Comparison of ENCODE assay signal across 11 cellular contexts in the genomic region with DNA sequence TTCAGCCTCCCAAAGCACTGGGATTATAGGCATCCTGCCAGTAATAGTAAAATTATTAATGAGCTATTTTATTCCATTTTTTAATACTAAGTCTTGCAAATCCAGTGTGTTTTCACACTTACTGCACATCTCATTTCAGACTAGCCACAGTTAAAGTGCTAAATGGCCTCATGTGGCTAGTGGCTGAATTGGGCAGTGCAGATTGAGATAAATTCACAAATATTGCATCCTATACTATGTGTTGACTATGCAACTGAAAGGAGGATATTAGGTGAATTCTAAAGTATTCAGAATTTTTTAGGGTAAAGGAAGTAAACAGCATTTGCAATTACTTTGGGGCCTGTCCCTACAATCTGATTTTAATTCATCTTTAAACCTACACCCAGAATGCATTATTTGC. TPM values are rescaled to one million over a fixed set of nuclear protein-coding genes. Genes with fewer than 3 reads are reported as not detected.
A peak's percentile ranks its signal among the peaks of the same experiment; 100 is the strongest.
DNase-seq lines count a peak whose midpoint lies in the region; ATAC-seq and TF ChIP-seq lines count a peak whose summit lies in the region.
"Had no signal": no experiment of that assay in that cellular context is flagged by ENCODE, and none has a peak within 500 bp of the region (broad histone marks: within the 10 kb centered on the region; RNA-seq: fewer than 3 reads in every experiment).

No MANE protein-coding gene starts in this region.

- H3K9me3 ChIP-seq in endodermal cell (ENCODE audit: control insufficient read depth, low read length), result no peaks in the 10 kb centered on the region
- H3K9me3 ChIP-seq in aorta (ENCODE audit: control insufficient read depth, low read length), result peaks cover 2% of the 10 kb centered on the region
- H3K9me3 ChIP-seq in WERI-Rb-1 (ENCODE audit: severe bottlenecking), result no peaks in the 10 kb centered on the region

- H3K27me3 Mint-ChIP-seq in endodermal cell (ENCODE audit: insufficient read depth), result no peaks in the 10 kb centered on the region

- no peak overlapping the region for H3K4me3 Mint-ChIP-seq in endodermal cell

- H3K36me3 Mint-ChIP-seq in endodermal cell (ENCODE audit: low read depth), result no peaks in the 10 kb centered on the region

- peak; percentile 49 for TF ChIP-seq CTCF in endodermal cell (conservative IDR thresholded peaks at IDR 0.05)
- no peak for TF ChIP-seq CTCF in WERI-Rb-1 (IDR thresholded peaks at IDR 0.05; ENCODE audit: low read depth, low read length)

- no peaks in the 10 kb centered on the region for H3K4me1 Mint-ChIP-seq in endodermal cell

- intact Hi-C loops in aorta (cut with DNase I), result no loop called here

- H3K27ac ChIP-seq in endodermal cell (ENCODE audit: low read depth, low read length), result no peak overlapping the region
- H3K27ac ChIP-seq in aorta (ENCODE audit: low read depth in 1 of 2, low read length in 2 of 2), result no peak overlapping the region
- H3K27ac ChIP-seq in WERI-Rb-1, result no peak overlapping the region

- no peak overlapping the region for H3K4me3 ChIP-seq in endodermal cell (ENCODE audit: low read length)
- no peak overlapping the region for H3K4me3 ChIP-seq in aorta (ENCODE audit: low read length in 2 of 2)
- no peak overlapping the region for H3K4me3 ChIP-seq in WERI-Rb-1 (ENCODE audit: low read depth, low read length)

- H3K4me1 ChIP-seq in endodermal cell (ENCODE audit: control insufficient read depth, insufficient read depth, low read length) (no peaks in the 10 kb centered on the region), aorta (ENCODE audit: control insufficient read depth in 1 of 2, insufficient read depth in 2 of 2, low read length in 2 of 2) (no peaks in the 10 kb centered on the region)

- H3K36me3 ChIP-seq in endodermal cell (ENCODE audit: control insufficient read depth, insufficient read depth, low read length) (no peaks in the 10 kb centered on the region), aorta (ENCODE audit: control insufficient read depth in 1 of 2, insufficient read depth in 2 of 2, low read length in 1 of 2) (no peaks in the 10 kb centered on the region), WERI-Rb-1 (no peaks in the 10 kb centered on the region)

- no peaks in the 10 kb centered on the region for H3K9me3 Mint-ChIP-seq in endodermal cell

- no peak for DNase-seq in endodermal cell
- DNase-seq in D341Med (ENCODE audit: low spot score), result no peak
- DNase-seq in aorta, result no peak
- DNase-seq in WERI-Rb-1, result no peak
- no peak for DNase-seq in stimulated activated CD4-positive, alpha-beta T cell treated with anti-CD3 and anti-CD28 coated beads, Interleukin-1b, Interleukin-23, amount 100 ng/mL, for 48 hours
- DNase-seq: midbrain, SHP77 treated with DMSO at 0.1 percent for 48 hours had no signal

- H3K27me3 ChIP-seq in endodermal cell (ENCODE audit: control insufficient read depth, insufficient read depth, low read length, poor library complexity, severe bottlenecking), result no peaks in the 10 kb centered on the region
- H3K27me3 ChIP-seq in aorta (ENCODE audit: control insufficient read depth in 1 of 2, insufficient read depth in 2 of 2, low read length in 1 of 2), result no peaks in the 10 kb centered on the region
- no peaks in the 10 kb centered on the region for H3K27me3 ChIP-seq in WERI-Rb-1 (ENCODE audit: insufficient read depth, low read depth, severe bottlenecking)

- H3K27ac Mint-ChIP-seq in endodermal cell, result no peak overlapping the region

- ATAC-seq in GM18498 (IDR thresholded peaks at IDR 0.05; ENCODE audit: unreplicated experiment), result peak; percentile 48
- peak; percentile 38 for ATAC-seq in GM21447 (IDR thresholded peaks at IDR 0.05; ENCODE audit: unreplicated experiment)
- ATAC-seq in HG03378 (IDR thresholded peaks at IDR 0.05; ENCODE audit: unreplicated experiment), result peak; percentile 26
- no peak for ATAC-seq in aorta (ENCODE audit: low FRiP score)

- H3K9ac ChIP-seq in endodermal cell (ENCODE audit: extremely low read depth, low read length, poor library complexity, severe bottlenecking), result no peak overlapping the region

RNA-seq across cellular contexts. Expression of a gene that starts 10.2 kb away (rescaled TPM):
- total RNA-seq in endodermal cell (under 1 TPM; 0.24 TPM), aorta (10 to 100 TPM; 11.0 to 18.5 TPM)
- polyA plus RNA-seq in endodermal cell (2013, experiment 1 of 2), result not detected
- polyA plus RNA-seq in endodermal cell (2013, experiment 2 of 2), result not detected
- 1 to 10 TPM in 1 of 2 donors, under 1 TPM in 1; 0.82 to 4.4 TPM for polyA plus RNA-seq in aorta
- total RNA-seq: LHCN-M2 had no signal

Comparison
In these comparisons a context has a peak if more than half of its experiments do, and no peak if none do; other contexts are left out.
1. RNA of a gene that starts 10.2 kb away (total RNA-seq): 11.0 to 18.5 TPM in aorta; 0.24 TPM in endodermal cell; every median in the first group is over 4 times any median in the second.